3 cellular contexts compared by ENCODE assay signal in the genomic region with DNA sequence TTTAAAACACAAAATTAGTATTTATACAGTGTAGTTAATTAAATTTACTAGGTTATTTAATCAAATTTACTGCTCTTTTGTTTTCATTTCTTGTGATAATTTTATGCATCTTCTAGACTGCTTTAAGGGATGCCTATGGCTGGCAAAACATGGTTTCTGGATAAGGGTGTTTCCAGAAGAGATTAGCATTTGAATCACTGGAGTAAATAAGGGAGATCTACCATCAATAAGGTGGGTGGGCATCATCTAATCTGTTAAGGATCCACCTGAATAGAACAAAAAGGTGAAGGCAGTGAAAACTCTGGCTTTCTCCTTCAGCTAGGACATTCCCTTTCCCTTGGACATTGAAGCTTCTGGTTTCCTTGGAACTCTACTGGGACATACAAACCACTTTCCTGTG.
TF ChIP-seq lines count a peak whose summit lies in the region.

No MANE protein-coding gene starts in this region.

TF ChIP-seq in GM23338, 12 proteins besides CTCF, POLR2A, EP300 and RAD21:
- TF ChIP-seq, protein P1, sequence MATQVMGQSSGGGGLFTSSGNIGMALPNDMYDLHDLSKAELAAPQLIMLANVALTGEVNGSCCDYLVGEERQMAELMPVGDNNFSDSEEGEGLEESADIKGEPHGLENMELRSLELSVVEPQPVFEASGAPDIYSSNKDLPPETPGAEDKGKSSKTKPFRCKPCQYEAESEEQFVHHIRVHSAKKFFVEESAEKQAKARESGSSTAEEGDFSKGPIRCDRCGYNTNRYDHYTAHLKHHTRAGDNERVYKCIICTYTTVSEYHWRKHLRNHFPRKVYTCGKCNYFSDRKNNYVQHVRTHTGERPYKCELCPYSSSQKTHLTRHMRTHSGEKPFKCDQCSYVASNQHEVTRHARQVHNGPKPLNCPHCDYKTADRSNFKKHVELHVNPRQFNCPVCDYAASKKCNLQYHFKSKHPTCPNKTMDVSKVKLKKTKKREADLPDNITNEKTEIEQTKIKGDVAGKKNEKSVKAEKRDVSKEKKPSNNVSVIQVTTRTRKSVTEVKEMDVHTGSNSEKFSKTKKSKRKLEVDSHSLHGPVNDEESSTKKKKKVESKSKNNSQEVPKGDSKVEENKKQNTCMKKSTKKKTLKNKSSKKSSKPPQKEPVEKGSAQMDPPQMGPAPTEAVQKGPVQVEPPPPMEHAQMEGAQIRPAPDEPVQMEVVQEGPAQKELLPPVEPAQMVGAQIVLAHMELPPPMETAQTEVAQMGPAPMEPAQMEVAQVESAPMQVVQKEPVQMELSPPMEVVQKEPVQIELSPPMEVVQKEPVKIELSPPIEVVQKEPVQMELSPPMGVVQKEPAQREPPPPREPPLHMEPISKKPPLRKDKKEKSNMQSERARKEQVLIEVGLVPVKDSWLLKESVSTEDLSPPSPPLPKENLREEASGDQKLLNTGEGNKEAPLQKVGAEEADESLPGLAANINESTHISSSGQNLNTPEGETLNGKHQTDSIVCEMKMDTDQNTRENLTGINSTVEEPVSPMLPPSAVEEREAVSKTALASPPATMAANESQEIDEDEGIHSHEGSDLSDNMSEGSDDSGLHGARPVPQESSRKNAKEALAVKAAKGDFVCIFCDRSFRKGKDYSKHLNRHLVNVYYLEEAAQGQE (IDR thresholded peaks at IDR 0.05; ENCODE audit: unreplicated experiment), result no peak
- TF ChIP-seq NANOG (IDR thresholded peaks at IDR 0.05; ENCODE audit: borderline replicate concordance), result peak; percentile 75

TF ChIP-seq in HEK293, 187 proteins besides CTCF, POLR2A, EP300 and RAD21:
- TF ChIP-seq PRDM1 (tag by site-specific recombination; IDR thresholded peaks at IDR 0.05), result peak; percentile 22; the same call in 1 of the 2 replicates
- TF ChIP-seq ZNF747 (tag by site-specific recombination; IDR thresholded peaks at IDR 0.05), result no peak
TF ChIP-seq in HEK293: peak in this region for 1.

TF ChIP-seq in H1, 55 proteins besides CTCF, POLR2A, EP300 and RAD21:
- TF ChIP-seq KDM5A (IDR thresholded peaks at IDR 0.05; ENCODE audit: low read length) (no peak), MAFK (IDR thresholded peaks at IDR 0.05; ENCODE audit: low read depth, low read length) (no peak), TEAD4 (IDR thresholded peaks at IDR 0.05; ENCODE audit: low read depth, low read length) (no peak), SRF (IDR thresholded peaks at IDR 0.05; ENCODE audit: low read depth, low read length) (no peak), SP2 (IDR thresholded peaks at IDR 0.05; ENCODE audit: low read length) (no peak), ZNF274 (IDR thresholded peaks at IDR 0.05; ENCODE audit: borderline replicate concordance, extremely low read depth, low read length) (no peak), POU5F1 (IDR thresholded peaks at IDR 0.05; ENCODE audit: low read depth, low read length) (no peak), FOSL1 (IDR thresholded peaks at IDR 0.05; ENCODE audit: insufficient read depth, low read depth, low read length) (no peak), SAP30 (IDR thresholded peaks at IDR 0.05; ENCODE audit: insufficient read depth, insufficient replicate concordance, low read length) (no peak), SP4 (IDR thresholded peaks at IDR 0.05; ENCODE audit: low read length) (no peak), SIN3A (conservative IDR thresholded peaks at IDR 0.05 in 1 of 2, IDR thresholded peaks at IDR 0.05 in 1 of 2; ENCODE audit: low read depth in 1 of 2, low read length in 2 of 2) (no peak), KDM1A (IDR thresholded peaks at IDR 0.05; ENCODE audit: borderline replicate concordance, low read length) (no peak), RXRA (IDR thresholded peaks at IDR 0.05; ENCODE audit: insufficient read depth, low read depth, low read length) (no peak), PHF8 (conservative IDR thresholded peaks at IDR 0.05; ENCODE audit: low read depth, low read length) (no peak), SIX5 (IDR thresholded peaks at IDR 0.05; ENCODE audit: low read depth, low read length) (no peak), CHD1 (IDR thresholded peaks at IDR 0.05; ENCODE audit: low read depth, low read length) (no peak), RNF2 (IDR thresholded peaks at IDR 0.05; ENCODE audit: borderline replicate concordance, low read depth, low read length, missing control alignments, poor library complexity, severe bottlenecking) (no peak)
- TF ChIP-seq, protein P2, sequence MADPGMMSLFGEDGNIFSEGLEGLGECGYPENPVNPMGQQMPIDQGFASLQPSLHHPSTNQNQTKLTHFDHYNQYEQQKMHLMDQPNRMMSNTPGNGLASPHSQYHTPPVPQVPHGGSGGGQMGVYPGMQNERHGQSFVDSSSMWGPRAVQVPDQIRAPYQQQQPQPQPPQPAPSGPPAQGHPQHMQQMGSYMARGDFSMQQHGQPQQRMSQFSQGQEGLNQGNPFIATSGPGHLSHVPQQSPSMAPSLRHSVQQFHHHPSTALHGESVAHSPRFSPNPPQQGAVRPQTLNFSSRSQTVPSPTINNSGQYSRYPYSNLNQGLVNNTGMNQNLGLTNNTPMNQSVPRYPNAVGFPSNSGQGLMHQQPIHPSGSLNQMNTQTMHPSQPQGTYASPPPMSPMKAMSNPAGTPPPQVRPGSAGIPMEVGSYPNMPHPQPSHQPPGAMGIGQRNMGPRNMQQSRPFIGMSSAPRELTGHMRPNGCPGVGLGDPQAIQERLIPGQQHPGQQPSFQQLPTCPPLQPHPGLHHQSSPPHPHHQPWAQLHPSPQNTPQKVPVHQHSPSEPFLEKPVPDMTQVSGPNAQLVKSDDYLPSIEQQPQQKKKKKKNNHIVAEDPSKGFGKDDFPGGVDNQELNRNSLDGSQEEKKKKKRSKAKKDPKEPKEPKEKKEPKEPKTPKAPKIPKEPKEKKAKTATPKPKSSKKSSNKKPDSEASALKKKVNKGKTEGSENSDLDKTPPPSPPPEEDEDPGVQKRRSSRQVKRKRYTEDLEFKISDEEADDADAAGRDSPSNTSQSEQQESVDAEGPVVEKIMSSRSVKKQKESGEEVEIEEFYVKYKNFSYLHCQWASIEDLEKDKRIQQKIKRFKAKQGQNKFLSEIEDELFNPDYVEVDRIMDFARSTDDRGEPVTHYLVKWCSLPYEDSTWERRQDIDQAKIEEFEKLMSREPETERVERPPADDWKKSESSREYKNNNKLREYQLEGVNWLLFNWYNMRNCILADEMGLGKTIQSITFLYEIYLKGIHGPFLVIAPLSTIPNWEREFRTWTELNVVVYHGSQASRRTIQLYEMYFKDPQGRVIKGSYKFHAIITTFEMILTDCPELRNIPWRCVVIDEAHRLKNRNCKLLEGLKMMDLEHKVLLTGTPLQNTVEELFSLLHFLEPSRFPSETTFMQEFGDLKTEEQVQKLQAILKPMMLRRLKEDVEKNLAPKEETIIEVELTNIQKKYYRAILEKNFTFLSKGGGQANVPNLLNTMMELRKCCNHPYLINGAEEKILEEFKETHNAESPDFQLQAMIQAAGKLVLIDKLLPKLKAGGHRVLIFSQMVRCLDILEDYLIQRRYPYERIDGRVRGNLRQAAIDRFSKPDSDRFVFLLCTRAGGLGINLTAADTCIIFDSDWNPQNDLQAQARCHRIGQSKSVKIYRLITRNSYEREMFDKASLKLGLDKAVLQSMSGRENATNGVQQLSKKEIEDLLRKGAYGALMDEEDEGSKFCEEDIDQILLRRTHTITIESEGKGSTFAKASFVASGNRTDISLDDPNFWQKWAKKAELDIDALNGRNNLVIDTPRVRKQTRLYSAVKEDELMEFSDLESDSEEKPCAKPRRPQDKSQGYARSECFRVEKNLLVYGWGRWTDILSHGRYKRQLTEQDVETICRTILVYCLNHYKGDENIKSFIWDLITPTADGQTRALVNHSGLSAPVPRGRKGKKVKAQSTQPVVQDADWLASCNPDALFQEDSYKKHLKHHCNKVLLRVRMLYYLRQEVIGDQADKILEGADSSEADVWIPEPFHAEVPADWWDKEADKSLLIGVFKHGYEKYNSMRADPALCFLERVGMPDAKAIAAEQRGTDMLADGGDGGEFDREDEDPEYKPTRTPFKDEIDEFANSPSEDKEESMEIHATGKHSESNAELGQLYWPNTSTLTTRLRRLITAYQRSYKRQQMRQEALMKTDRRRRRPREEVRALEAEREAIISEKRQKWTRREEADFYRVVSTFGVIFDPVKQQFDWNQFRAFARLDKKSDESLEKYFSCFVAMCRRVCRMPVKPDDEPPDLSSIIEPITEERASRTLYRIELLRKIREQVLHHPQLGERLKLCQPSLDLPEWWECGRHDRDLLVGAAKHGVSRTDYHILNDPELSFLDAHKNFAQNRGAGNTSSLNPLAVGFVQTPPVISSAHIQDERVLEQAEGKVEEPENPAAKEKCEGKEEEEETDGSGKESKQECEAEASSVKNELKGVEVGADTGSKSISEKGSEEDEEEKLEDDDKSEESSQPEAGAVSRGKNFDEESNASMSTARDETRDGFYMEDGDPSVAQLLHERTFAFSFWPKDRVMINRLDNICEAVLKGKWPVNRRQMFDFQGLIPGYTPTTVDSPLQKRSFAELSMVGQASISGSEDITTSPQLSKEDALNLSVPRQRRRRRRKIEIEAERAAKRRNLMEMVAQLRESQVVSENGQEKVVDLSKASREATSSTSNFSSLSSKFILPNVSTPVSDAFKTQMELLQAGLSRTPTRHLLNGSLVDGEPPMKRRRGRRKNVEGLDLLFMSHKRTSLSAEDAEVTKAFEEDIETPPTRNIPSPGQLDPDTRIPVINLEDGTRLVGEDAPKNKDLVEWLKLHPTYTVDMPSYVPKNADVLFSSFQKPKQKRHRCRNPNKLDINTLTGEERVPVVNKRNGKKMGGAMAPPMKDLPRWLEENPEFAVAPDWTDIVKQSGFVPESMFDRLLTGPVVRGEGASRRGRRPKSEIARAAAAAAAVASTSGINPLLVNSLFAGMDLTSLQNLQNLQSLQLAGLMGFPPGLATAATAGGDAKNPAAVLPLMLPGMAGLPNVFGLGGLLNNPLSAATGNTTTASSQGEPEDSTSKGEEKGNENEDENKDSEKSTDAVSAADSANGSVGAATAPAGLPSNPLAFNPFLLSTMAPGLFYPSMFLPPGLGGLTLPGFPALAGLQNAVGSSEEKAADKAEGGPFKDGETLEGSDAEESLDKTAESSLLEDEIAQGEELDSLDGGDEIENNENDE (IDR thresholded peaks at IDR 0.05; ENCODE audit: insufficient replicate concordance, low read length), result no peak
- TF ChIP-seq, protein P3, sequence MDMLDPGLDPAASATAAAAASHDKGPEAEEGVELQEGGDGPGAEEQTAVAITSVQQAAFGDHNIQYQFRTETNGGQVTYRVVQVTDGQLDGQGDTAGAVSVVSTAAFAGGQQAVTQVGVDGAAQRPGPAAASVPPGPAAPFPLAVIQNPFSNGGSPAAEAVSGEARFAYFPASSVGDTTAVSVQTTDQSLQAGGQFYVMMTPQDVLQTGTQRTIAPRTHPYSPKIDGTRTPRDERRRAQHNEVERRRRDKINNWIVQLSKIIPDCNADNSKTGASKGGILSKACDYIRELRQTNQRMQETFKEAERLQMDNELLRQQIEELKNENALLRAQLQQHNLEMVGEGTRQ (IDR thresholded peaks at IDR 0.05; ENCODE audit: low read length), result no peak
TF ChIP-seq in H1: peak in this region for 0.
